9 cellular contexts compared by ENCODE assay signal in the genomic region with DNA sequence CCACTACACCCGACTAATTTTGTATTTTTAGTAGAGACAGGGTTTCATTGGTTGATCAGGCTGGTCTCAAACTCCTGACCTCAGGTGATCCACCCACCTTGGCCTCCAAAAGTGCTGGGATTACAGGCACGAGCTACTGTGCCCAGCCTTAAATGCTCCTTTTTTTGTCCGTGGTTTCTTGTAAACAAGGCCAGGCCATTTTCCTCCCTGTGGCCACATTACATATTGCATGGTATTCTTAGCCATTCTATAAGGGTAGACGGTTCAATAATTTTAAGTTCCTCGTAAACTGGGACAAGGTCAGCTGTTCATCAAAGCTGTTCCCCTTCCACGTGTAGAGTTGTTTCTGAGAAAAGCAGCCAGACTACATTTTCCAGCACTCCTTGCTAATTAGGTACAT. TPM values are rescaled to one million over a fixed set of nuclear protein-coding genes. Genes with fewer than 3 reads are reported as not detected.
DNase-seq lines count a peak whose midpoint lies in the region; ATAC-seq, FAIRE-seq and TF ChIP-seq lines count a peak whose summit lies in the region.
"Had no signal": no experiment of that assay in that cellular context is flagged by ENCODE, and none has a peak within 500 bp of the region (broad histone marks: within the 10 kb centered on the region; RNA-seq: fewer than 3 reads in every experiment).

No MANE protein-coding gene starts in this region.

- peaks cover 2% of the 10 kb centered on the region for H3K27me3 Mint-ChIP-seq in HFFc6 (ENCODE audit: insufficient read depth)
- H3K27me3 Mint-ChIP-seq in CD4-positive, alpha-beta memory T cell = peaks cover 0 to 1% of the 10 kb centered on the region in 2 donors

- SMC1A ChIA-PET in GM12878 (lab: Charles Lee; ENCODE audit: uncharacterized antibody, unreplicated experiment) = interaction anchor here (1.0 to 15.5 kb wide), 6 partner anchors 9 to 84 kb away, joined by 3 to 199 read pairs (median 14); no protein-coding TSS in a partner anchor

- H3K4me1 Mint-ChIP-seq in HFFc6 (ENCODE audit: low read depth) = peaks cover 26% of the 10 kb centered on the region
- peaks cover 8 to 21% (median 15%) of the 10 kb centered on the region in 4 donors for H3K4me1 Mint-ChIP-seq in CD4-positive, alpha-beta memory T cell

- peak; percentile 26; the same call in 1 of the 2 replicates for TF ChIP-seq CTCF in C4-2B (conservative IDR thresholded peaks at IDR 0.05)
- TF ChIP-seq CTCF in HFFc6 (IDR thresholded peaks at IDR 0.05) = peak; percentile 67
- TF ChIP-seq CTCF in GM12878 (IDR thresholded peaks at IDR 0.05 in 2 of 3, conservative IDR thresholded peaks at IDR 0.05 in 1 of 3; ENCODE audit: control insufficient read depth in 2 of 3, extremely low read depth in 1 of 3, insufficient read depth in 1 of 3, low read depth in 3 of 3, low read length in 3 of 3) = peak in 2 of 3 experiments; percentile 21 to 35; a peak in 1 of 6 replicates

- in situ Hi-C loops in GM12878 (cut with MboI) = no loop called here

- 0 out of 2 replicates have a peak overlapping the region, but pooled peaks have one; percentile 94 for H3K27ac Mint-ChIP-seq in HFFc6
- H3K27ac Mint-ChIP-seq in CD4-positive, alpha-beta memory T cell = peak overlapping the region in 1 of 7 donors; percentile 58

- no peak for TF ChIP-seq POLR2A in GM12878 (IDR thresholded peaks at IDR 0.05; ENCODE audit: low read depth, low read length)

- H3K27me3 ChIP-seq in GM12878 (replicated peaks in 1 of 2; ENCODE audit: control insufficient read depth in 2 of 2, insufficient read depth in 2 of 2, low read length in 1 of 2) = no peaks in the 10 kb centered on the region
- no peaks in the 10 kb centered on the region for H3K27me3 ChIP-seq in muscle layer of colon (ENCODE audit: control insufficient read depth in 1 of 2, insufficient read depth in 2 of 2, low read length in 2 of 2)
- no peaks in the 10 kb centered on the region for H3K27me3 ChIP-seq in CD4-positive, alpha-beta memory T cell (ENCODE audit: insufficient read depth, low read length)
- H3K27me3 ChIP-seq: SJCRH30 had no signal

- POLR2A ChIA-PET in GM12878 (lab: Charles Lee) = interaction anchor here (0.7 kb wide), 1 partner anchor 76 kb away, joined by 3 read pairs; no protein-coding TSS in a partner anchor
- POLR2A ChIA-PET in CD4-positive, alpha-beta memory T cell (lab: Charles Lee; ENCODE audit: partially characterized antibody) = interaction anchor here (0.8 to 1.2 kb wide), 3 partner anchors 9 to 69 kb away, joined by 3 to 5 read pairs (median 3); no protein-coding TSS in a partner anchor

- WGBS in GM12878 (ENCODE audit: insufficient coverage, insufficient replicate concordance, low lambda C conversion rate, missing lambda C conversion rate) = 46% methylated on average over 6 of the region's 6 CpGs

- no peaks in the 10 kb centered on the region for H3K36me3 Mint-ChIP-seq in HFFc6 (ENCODE audit: low read depth)
- H3K36me3 Mint-ChIP-seq in CD4-positive, alpha-beta memory T cell = no peaks in the 10 kb centered on the region

- H2AFZ ChIP-seq in GM12878 (ENCODE audit: control insufficient read depth, low read depth, low read length) = no peak overlapping the region; the same call in 1 of the 2 replicates

- TF ChIP-seq RAD21 in GM12878 (IDR thresholded peaks at IDR 0.05; ENCODE audit: insufficient read depth, low read depth, low read length) = no peak

- FAIRE-seq in GM12878 (lab: Jason Lieb, UNC) = no peak

- DNase-seq in HFFc6 (no peak), GM12878 (ENCODE audit: low read depth, low spot score) (no peak)
- DNase-seq in CD4-positive, alpha-beta memory T cell = no peak
- DNase-seq in activated CD8-positive, alpha-beta memory T cell treated with anti-CD3 and anti-CD28 coated beads, Interleukin-2, amount 50 U/mL, for 4 hours = no peak

- H3K4me3 ChIP-seq in GM12878 (no peak overlapping the region), muscle layer of colon (ENCODE audit: low read depth in 1 of 2, low read length in 2 of 2) (no peak overlapping the region)
- H3K4me3 ChIP-seq in CD4-positive, alpha-beta memory T cell (ENCODE audit: low read length in 2 of 2) = no peak overlapping the region

- no peak for TF ChIP-seq EP300 in GM12878 (IDR thresholded peaks at IDR 0.05; ENCODE audit: borderline replicate concordance in 1 of 2, control insufficient read depth in 1 of 2, low read depth in 2 of 2, low read length in 2 of 2)

- RAD21 ChIA-PET in GM12878 (lab: Charles Lee; ENCODE audit: unreplicated experiment) = interaction anchor here (0.8 to 5.5 kb wide), 4 partner anchors 11 to 80 kb away, joined by 3 to 71 read pairs (median 4); no protein-coding TSS in a partner anchor

- H3K9me3 ChIP-seq in GM12878 (replicated peaks; ENCODE audit: control insufficient read depth, insufficient read depth, low read length) = no peaks in the 10 kb centered on the region
- no peaks in the 10 kb centered on the region for H3K9me3 ChIP-seq in muscle layer of colon (ENCODE audit: low read length)
- H3K9me3 ChIP-seq in CD4-positive, alpha-beta memory T cell (ENCODE audit: control insufficient read depth in 1 of 2, low read length in 2 of 2) = no peaks in the 10 kb centered on the region
- H3K9me3 ChIP-seq: SJCRH30 had no signal

- H3K4me3 Mint-ChIP-seq in HFFc6 = no peak overlapping the region
- peak overlapping the region in 2 of 8 donors; percentile 52 to 74 for H3K4me3 Mint-ChIP-seq in CD4-positive, alpha-beta memory T cell

- H3K79me2 ChIP-seq in GM12878 (ENCODE audit: control insufficient read depth, insufficient read depth, low read length) = no peaks in the 10 kb centered on the region

- ATAC-seq in GM12878 (peak; percentile 41), HG03460 (IDR thresholded peaks at IDR 0.05; ENCODE audit: unreplicated experiment) (no peak), HG02852 (IDR thresholded peaks at IDR 0.05; ENCODE audit: unreplicated experiment) (no peak)

- no peak overlapping the region for H3K27ac ChIP-seq in C4-2B
- no peak overlapping the region for H3K27ac ChIP-seq in GM12878 (ENCODE audit: control insufficient read depth, insufficient read depth)
- peak overlapping the region; percentile 81 for H3K27ac ChIP-seq in muscle layer of colon (ENCODE audit: low read depth, low read length)
- H3K27ac ChIP-seq in CD4-positive, alpha-beta memory T cell (ENCODE audit: low read depth, low read length) = no peak overlapping the region
- H3K27ac ChIP-seq: SJCRH30 had no signal

- H3K9ac ChIP-seq in GM12878 (ENCODE audit: control insufficient read depth, insufficient read depth, low read length) (no peak overlapping the region), muscle layer of colon (ENCODE audit: low read length) (peak overlapping the region; percentile 92)

- intact Hi-C loops in GM12878 (cut with micrococcal nuclease; ENCODE audit: unreplicated experiment) = no loop called here
- intact Hi-C loops in CD4-positive, alpha-beta memory T cell (cut with micrococcal nuclease) = no loop called here

- H4K20me1 ChIP-seq in GM12878 (ENCODE audit: control insufficient read depth, insufficient read depth) = no peaks in the 10 kb centered on the region

- no peaks in the 10 kb centered on the region for H3K36me3 ChIP-seq in GM12878 (ENCODE audit: control insufficient read depth in 2 of 2, insufficient read depth in 2 of 2, low read length in 1 of 2)
- no peaks in the 10 kb centered on the region for H3K36me3 ChIP-seq in muscle layer of colon (ENCODE audit: insufficient read depth, low read length)
- no peaks in the 10 kb centered on the region for H3K36me3 ChIP-seq in CD4-positive, alpha-beta memory T cell (ENCODE audit: insufficient read depth, low read length)
- H3K36me3 ChIP-seq: SJCRH30 had no signal

- H3K4me2 ChIP-seq in GM12878 (ENCODE audit: control insufficient read depth, insufficient read depth) = no peak overlapping the region

- H3K4me1 ChIP-seq in GM12878 (ENCODE audit: control insufficient read depth, insufficient read depth, low read length) (peaks cover 19% of the 10 kb centered on the region), muscle layer of colon (ENCODE audit: insufficient read depth, low read length) (peaks cover 14% of the 10 kb centered on the region)
- peaks cover 17% of the 10 kb centered on the region for H3K4me1 ChIP-seq in CD4-positive, alpha-beta memory T cell (ENCODE audit: insufficient read depth, low read length)

- no TSS peak for BruUV-seq in GM12878 (replicated peaks; lab: Mats Ljungman, UMichigan)

- no peaks in the 10 kb centered on the region for H3K9me3 Mint-ChIP-seq in HFFc6
- H3K9me3 Mint-ChIP-seq in CD4-positive, alpha-beta memory T cell = no peaks in the 10 kb centered on the region

- CTCF ChIA-PET in GM12878 (lab: Yijun Ruan, JAX) = interaction anchor here (0.6 to 22.0 kb wide), 4 partner anchors 9 to 192 kb away, joined by 3 to 961 read pairs (median 4); no protein-coding TSS in a partner anchor
- CTCF ChIA-PET in CD4-positive, alpha-beta memory T cell (lab: Charles Lee; ENCODE audit: partially characterized antibody) = interaction anchor here (1.4 to 17.5 kb wide), 2 partner anchors 60 to 81 kb away, joined by 4 to 694 read pairs; no protein-coding TSS in a partner anchor

RNA-seq across cellular contexts. Expression of gene LUZP1, which starts 10.3 kb away (rescaled TPM):
- 10 to 100 TPM; 47.3 to 55.6 (median 53.0) TPM for total RNA-seq in HFFc6 (2021; fragmentation: NEBNext Ultra II Directional; extraction: Animal tissue kit (Norgen Biotek cat#: 25700))
- total RNA-seq in GM12878 (2013; cell fraction: nucleolus; rRNA removed) = 26.6 and 27.5 TPM in 2 replicates
- 13.8 and 15.5 TPM in 2 replicates for total RNA-seq in GM12878 (2014; rRNA removed)
- 17.1 and 17.5 TPM in 2 replicates for total RNA-seq in GM12878 (2014; rRNA removed; fragmentation: Illumina TruSeq; extraction: Trizol)
- total RNA-seq in GM12878 (2021) = 24.0 and 24.8 TPM in 2 replicates
- polyA plus RNA-seq in GM12878 (2011; ENCODE audit: low read depth) = 4.1 TPM
- polyA plus RNA-seq in GM12878 (2011; rRNA removed) = 10.6 and 12.2 TPM in 2 replicates
- polyA plus RNA-seq in GM12878 (2011; cell fraction: cytosol; rRNA removed) = 8.2 and 8.4 TPM in 2 replicates
- polyA plus RNA-seq in GM12878 (2011; cell fraction: nucleus; rRNA removed) = 15.0 and 17.1 TPM in 2 replicates
- polyA plus RNA-seq in GM12878 (2012) = 5.0 and 5.6 TPM in 2 replicates
- 19.7 and 22.8 TPM in 2 replicates for polyA plus RNA-seq in GM12878 (2014; fragmentation: Illumina TruSeq; extraction: Trizol)
- polyA plus RNA-seq in GM12878 (2014; fragmentation: Nextera tagmentation; extraction: Ambion mirVana) = 10 to 100 TPM; 11.3 to 17.1 TPM
- 11.3 and 11.7 TPM in 2 replicates for polyA plus RNA-seq in GM12878 (2014; rRNA removed)
- polyA plus RNA-seq in GM12878 (2016; fragmentation: Nextera tagmentation; extraction: Ambion mirVana) = 10 to 100 TPM; 27.1 to 28.2 TPM
- polyA minus RNA-seq in GM12878 (2011; rRNA and poly(A)+ RNA removed) = 18.1 and 18.9 TPM in 2 replicates
- 5.2 and 6.7 TPM in 2 replicates for polyA minus RNA-seq in GM12878 (2011; cell fraction: cytosol; rRNA and poly(A)+ RNA removed)
- 10.8 and 14.2 TPM in 2 replicates for polyA minus RNA-seq in GM12878 (2011; cell fraction: nucleus; rRNA and poly(A)+ RNA removed)
- 10 to 100 TPM; 24.7 to 27.9 TPM for total RNA-seq in CD4-positive, alpha-beta memory T cell
- 10 to 100 TPM; 11.6 to 39.3 TPM for polyA plus RNA-seq in CD4-positive, alpha-beta memory T cell

RNA-seq across cellular contexts. Expression of gene HTR1D, which starts 38.4 kb away (rescaled TPM):
- under 1 TPM; 0.17 to 0.53 (median 0.44) TPM for total RNA-seq in HFFc6 (2021; fragmentation: NEBNext Ultra II Directional; extraction: Animal tissue kit (Norgen Biotek cat#: 25700))
- total RNA-seq in GM12878 (2013; cell fraction: nucleolus; rRNA removed) = not detected in 2 replicates
- total RNA-seq in GM12878 (2014; rRNA removed) (not detected in 2 replicates), GM12878 (2014; rRNA removed; fragmentation: Illumina TruSeq; extraction: Trizol) (not detected in 2 replicates), GM12878 (2021) (not detected in 2 replicates)
- not detected for polyA plus RNA-seq in GM12878 (2011; ENCODE audit: low read depth)
- polyA plus RNA-seq in GM12878 (2011; rRNA removed) (0.04 and 0.07 TPM in 2 replicates), GM12878 (2014; fragmentation: Illumina TruSeq; extraction: Trizol) (not detected in 2 replicates), GM12878 (2014; fragmentation: Nextera tagmentation; extraction: Ambion mirVana) (not detected), GM12878 (2014; rRNA removed) (not detected in 2 replicates), GM12878 (2016; fragmentation: Nextera tagmentation; extraction: Ambion mirVana) (not detected)
- 0.04 and 0.08 TPM in 2 replicates for polyA plus RNA-seq in GM12878 (2011; cell fraction: cytosol; rRNA removed)
- 0.04 TPM in 1 of 2 replicates, not detected in the other for polyA plus RNA-seq in GM12878 (2011; cell fraction: nucleus; rRNA removed)
- polyA plus RNA-seq in GM12878 (2012) = 0.03 TPM in 1 of 2 replicates, not detected in the other
- 0.26 TPM in 1 of 2 replicates, not detected in the other for polyA minus RNA-seq in GM12878 (2011; rRNA and poly(A)+ RNA removed)
- polyA minus RNA-seq in GM12878 (2011; cell fraction: cytosol; rRNA and poly(A)+ RNA removed) = 0.52 and 0.53 TPM in 2 replicates
- polyA minus RNA-seq in GM12878 (2011; cell fraction: nucleus; rRNA and poly(A)+ RNA removed) = not detected in 2 replicates
- not detected for total RNA-seq in CD4-positive, alpha-beta memory T cell
- polyA plus RNA-seq in CD4-positive, alpha-beta memory T cell = not detected
- total RNA-seq: SJCRH30 had no signal
